In the genomic region with DNA sequence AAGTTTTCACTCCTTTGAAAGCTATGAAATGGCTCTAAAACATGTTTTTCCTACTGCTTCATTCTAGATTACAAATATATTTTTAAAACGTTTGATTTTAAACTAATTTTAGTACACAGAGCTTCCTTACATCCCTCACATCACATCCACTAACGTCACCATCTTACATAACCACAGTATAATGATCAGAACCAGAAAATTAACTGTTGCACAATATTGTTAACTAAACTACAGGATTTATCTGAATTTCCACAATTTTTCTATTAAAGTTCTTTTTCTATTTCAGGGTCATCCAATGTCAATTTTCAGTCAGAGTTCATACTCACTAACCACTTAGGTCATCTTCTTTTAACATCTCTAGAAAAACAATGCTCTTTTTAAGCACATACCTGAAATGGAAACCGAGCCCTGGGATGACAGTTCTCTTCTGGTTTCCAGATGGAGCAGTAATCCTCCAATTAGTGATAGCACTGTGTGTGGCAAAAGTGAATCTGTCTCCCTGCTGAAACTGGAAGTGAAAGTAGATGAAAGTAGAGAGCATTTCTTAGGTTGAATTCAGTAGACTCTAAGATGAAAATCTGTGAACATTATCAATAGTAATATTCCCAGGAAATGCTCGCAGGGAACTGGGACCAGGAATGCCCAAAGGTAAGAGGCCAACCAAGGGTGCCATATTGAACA, we compare ENCODE assay signal across 1 cellular context.
TF ChIP-seq lines count a peak whose summit lies in the region.

No MANE protein-coding gene starts in this region.

TF ChIP-seq in GM12878, 131 proteins besides CTCF, POLR2A, EP300 and RAD21:
- TF ChIP-seq MTA2 (IDR thresholded peaks at IDR 0.05; ENCODE audit: low read depth) (peak; percentile 30; the same call in 1 of the 2 replicates), RELA (IDR thresholded peaks at IDR 0.05; ENCODE audit: borderline replicate concordance, partially characterized antibody) (no peak), IKZF2 (IDR thresholded peaks at IDR 0.05) (peak; percentile 32 to 33; a peak in 1 of 4 replicates)
